11 cellular contexts compared by ENCODE assay signal in the genomic region with DNA sequence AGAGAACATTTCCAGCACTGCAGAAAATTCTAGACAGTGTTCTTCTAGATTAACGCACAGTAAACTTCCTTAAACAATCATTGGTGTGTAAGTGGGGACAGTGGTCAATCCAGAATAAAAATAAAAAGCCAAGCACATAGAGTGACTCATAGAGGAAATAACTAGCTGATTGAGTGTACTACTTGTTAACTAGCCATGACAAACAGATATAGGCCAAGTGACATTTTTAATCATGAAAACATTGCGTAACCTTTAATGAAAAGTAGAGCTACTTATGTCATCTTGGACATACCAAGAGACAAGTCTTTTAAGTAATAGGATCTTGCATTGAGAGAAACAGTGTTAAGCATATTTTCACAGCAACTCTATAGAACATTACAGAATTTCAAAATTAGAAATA.
DNase-seq lines count a peak whose midpoint lies in the region; ATAC-seq and TF ChIP-seq lines count a peak whose summit lies in the region.
"Had no signal": no experiment of that assay in that cellular context is flagged by ENCODE, and none has a peak within 500 bp of the region (broad histone marks: within the 10 kb centered on the region; RNA-seq: fewer than 3 reads in every experiment).

No MANE protein-coding gene starts in this region.

- CTCF ChIA-PET in RWPE1 (lab: Yijun Ruan, JAX) = no interaction called here

- H2AFZ ChIP-seq in neural progenitor cell (replicated peaks) = no peak overlapping the region

- no peaks in the 10 kb centered on the region for H3K36me3 ChIP-seq in thoracic aorta
- H3K36me3 ChIP-seq in neural progenitor cell = peaks cover 5% of the 10 kb centered on the region

- H3K27me3 ChIP-seq in thoracic aorta (replicated peaks; ENCODE audit: insufficient read depth) (no peaks in the 10 kb centered on the region), neural progenitor cell (no peaks in the 10 kb centered on the region)

- DNase-seq in SIG-M5 treated with dmso at 0.1 percent for 504 hours (lab: John Stamatoyannopoulos, UW; ENCODE audit: unreplicated experiment) (peak; percentile 12), SIG-M5 (lab: John Stamatoyannopoulos, UW) (no peak), RWPE1 (ENCODE audit: low spot score) (peak; percentile 13), fibroblast of the aortic adventitia (ENCODE audit: low read depth) (peak; percentile 50), thoracic aorta (ENCODE audit: low spot score) (no peak), cerebellar nuclear complex (lab: John Stamatoyannopoulos, UW) (no peak), neural progenitor cell (ENCODE audit: low spot score) (no peak)
- DNase-seq: activated CD8-positive, alpha-beta T cell treated with anti-CD3 and anti-CD28 coated beads for 36 hours; NCI-H2171; retina had no signal

- H3K4me3 ChIP-seq in fibroblast of the aortic adventitia (ENCODE audit: low read depth, low read length) (no peak overlapping the region), thoracic aorta (no peak overlapping the region), neural progenitor cell (no peak overlapping the region)

- H3K27ac ChIP-seq in RWPE1 (no peak overlapping the region), thoracic aorta (no peak overlapping the region), neural progenitor cell (no peak overlapping the region)

- H3K4me1 ChIP-seq in thoracic aorta (ENCODE audit: control insufficient read depth in 1 of 2, low read depth in 2 of 2) = peaks cover 6 to 12% of the 10 kb centered on the region in 2 donors
- H3K4me1 ChIP-seq in neural progenitor cell = peaks cover 12% of the 10 kb centered on the region

- no peaks in the 10 kb centered on the region for H4K20me1 ChIP-seq in neural progenitor cell (ENCODE audit: low read depth)

- no peaks in the 10 kb centered on the region for H3F3A ChIP-seq in neural progenitor cell (ENCODE audit: low read depth)

- ATAC-seq in thoracic aorta (ENCODE audit: insufficient number of reproducible peaks, low FRiP score, low read depth) = peak; percentile 87
- no peak for ATAC-seq in HG02840 (IDR thresholded peaks at IDR 0.05; ENCODE audit: low FRiP score, unreplicated experiment)
- ATAC-seq: activated CD8-positive, alpha-beta T cell treated with anti-CD3 and anti-CD28 coated beads for 36 hours had no signal

- H3K4me2 ChIP-seq in neural progenitor cell = no peak overlapping the region

- TF ChIP-seq CTCF in RWPE1 (conservative IDR thresholded peaks at IDR 0.05; ENCODE audit: low read depth) (no peak), fibroblast of the aortic adventitia (IDR thresholded peaks at IDR 0.05; ENCODE audit: insufficient read depth, low read length) (no peak), thoracic aorta (IDR thresholded peaks at IDR 0.05) (no peak), neural progenitor cell (IDR thresholded peaks at IDR 0.05) (no peak)

- no peak overlapping the region for H3K4me3 Mint-ChIP-seq in neural progenitor cell
- H3K4me3 Mint-ChIP-seq: activated CD8-positive, alpha-beta T cell treated with anti-CD3 and anti-CD28 coated beads for 36 hours had no signal

- no peak overlapping the region for H3K27ac Mint-ChIP-seq in neural progenitor cell
- H3K27ac Mint-ChIP-seq: activated CD8-positive, alpha-beta T cell treated with anti-CD3 and anti-CD28 coated beads for 36 hours had no signal

- no peaks in the 10 kb centered on the region for H3K27me3 Mint-ChIP-seq in neural progenitor cell (ENCODE audit: insufficient read depth, low read depth)
- H3K27me3 Mint-ChIP-seq: activated CD8-positive, alpha-beta T cell treated with anti-CD3 and anti-CD28 coated beads for 36 hours had no signal

- H3K9me3 ChIP-seq in thoracic aorta (no peaks in the 10 kb centered on the region), neural progenitor cell (ENCODE audit: low read depth) (no peaks in the 10 kb centered on the region)

- peaks cover 7% of the 10 kb centered on the region for H3K4me1 Mint-ChIP-seq in neural progenitor cell

- no peaks in the 10 kb centered on the region for H3K79me2 ChIP-seq in neural progenitor cell (ENCODE audit: low read depth)

- H3K9ac ChIP-seq in neural progenitor cell = no peak overlapping the region

- no peaks in the 10 kb centered on the region for H3K9me3 Mint-ChIP-seq in neural progenitor cell
- H3K9me3 Mint-ChIP-seq: activated CD8-positive, alpha-beta T cell treated with anti-CD3 and anti-CD28 coated beads for 36 hours had no signal

- peaks cover 4% of the 10 kb centered on the region for H3K36me3 Mint-ChIP-seq in neural progenitor cell

- POLR2A ChIA-PET in RWPE1 (lab: Yijun Ruan, JAX; ENCODE audit: low non-redundant PET) = no interaction called here

Comparison
In these comparisons a context has a peak if more than half of its experiments do, and no peak if none do; other contexts are left out.
1. DNase-seq: peak in SIG-M5 treated with dmso at 0.1 percent for 504 hours (single experiment), RWPE1 (single experiment) and fibroblast of the aortic adventitia (single experiment); none in SIG-M5 (single experiment), thoracic aorta (single experiment), cerebellar nuclear complex (0 of 2) and neural progenitor cell (single experiment).